9 cellular contexts compared by ENCODE assay signal in the genomic region with DNA sequence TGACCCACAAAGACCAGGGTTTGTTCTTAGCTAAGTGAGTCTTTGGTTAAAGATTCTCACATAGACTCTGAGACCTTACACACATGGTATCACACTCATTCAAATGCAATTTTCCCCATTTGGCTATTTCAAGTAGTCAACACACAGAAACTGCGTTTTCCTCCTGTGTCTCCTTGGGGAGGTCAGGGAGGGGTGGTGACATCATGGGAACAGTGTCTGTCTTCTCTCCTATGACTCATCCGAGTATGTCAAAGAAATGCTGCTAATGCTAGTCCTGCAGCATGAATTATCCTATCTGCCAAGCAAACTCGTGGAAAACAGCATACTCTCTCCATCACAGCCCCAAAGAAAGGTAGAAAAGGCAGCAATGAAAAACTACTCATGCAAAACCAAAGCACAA.
A peak's percentile ranks its signal among the peaks of the same experiment; 100 is the strongest.
DNase-seq lines count a peak whose midpoint lies in the region; ATAC-seq and TF ChIP-seq lines count a peak whose summit lies in the region.
"Had no signal": no experiment of that assay in that cellular context is flagged by ENCODE, and none has a peak within 500 bp of the region (broad histone marks: within the 10 kb centered on the region; RNA-seq: fewer than 3 reads in every experiment).

No MANE protein-coding gene starts in this region.

- no peaks in the 10 kb centered on the region for H3K27me3 ChIP-seq in SJCRH30
- H3K27me3 ChIP-seq in gastroesophageal sphincter, result no peaks in the 10 kb centered on the region
- no peaks in the 10 kb centered on the region for H3K27me3 ChIP-seq in rectal smooth muscle tissue (ENCODE audit: control insufficient read depth, insufficient read depth, low read length)
- H3K27me3 ChIP-seq: left lung had no signal

- H3K4me3 ChIP-seq in SJCRH30, result no peak overlapping the region
- H3K4me3 ChIP-seq in gastroesophageal sphincter, result no peak overlapping the region
- no peak overlapping the region for H3K4me3 ChIP-seq in rectal smooth muscle tissue (ENCODE audit: low read length)
- no peak overlapping the region for H3K4me3 ChIP-seq in coronary artery
- H3K4me3 ChIP-seq: left lung had no signal

- no peaks in the 10 kb centered on the region for H3K4me1 ChIP-seq in SJCRH30
- peaks cover 7 to 48% (median 11%) of the 10 kb centered on the region in 3 donors for H3K4me1 ChIP-seq in gastroesophageal sphincter
- H3K4me1 ChIP-seq in rectal smooth muscle tissue (ENCODE audit: control insufficient read depth, insufficient read depth, low read length), result peaks cover 49% of the 10 kb centered on the region
- H3K4me1 ChIP-seq: left lung had no signal

- peaks cover 0 to 6% of the 10 kb centered on the region in 2 donors for H3K27me3 Mint-ChIP-seq in natural killer cell (ENCODE audit: low read depth in 2 of 2)

- H3K27ac ChIP-seq in SJCRH30 (no peak overlapping the region), gastroesophageal sphincter (peak overlapping the region; percentile 56 to 67 (median 60)), rectal smooth muscle tissue (ENCODE audit: low read depth, low read length) (peak overlapping the region; percentile 76), coronary artery (no peak overlapping the region)
- H3K27ac ChIP-seq: left lung had no signal

- no peak overlapping the region for H3K27ac Mint-ChIP-seq in natural killer cell

- no peak for TF ChIP-seq POLR2A in gastroesophageal sphincter (IDR thresholded peaks at IDR 0.05)

- peaks cover 0 to 5% of the 10 kb centered on the region in 2 donors for H3K9me3 Mint-ChIP-seq in natural killer cell

- intact Hi-C loops in natural killer cell (cut with micrococcal nuclease), result no loop called here

- H3K36me3 Mint-ChIP-seq in natural killer cell, result no peaks in the 10 kb centered on the region

- no peaks in the 10 kb centered on the region for H3K36me3 ChIP-seq in SJCRH30
- H3K36me3 ChIP-seq in gastroesophageal sphincter, result no peaks in the 10 kb centered on the region
- H3K36me3 ChIP-seq in rectal smooth muscle tissue (ENCODE audit: control insufficient read depth, insufficient read depth, low read length), result no peaks in the 10 kb centered on the region
- H3K36me3 ChIP-seq: left lung had no signal

- TF ChIP-seq CTCF in gastroesophageal sphincter (IDR thresholded peaks at IDR 0.05) (no peak), coronary artery (IDR thresholded peaks at IDR 0.05) (no peak), natural killer cell (IDR thresholded peaks at IDR 0.05) (no peak)

- 2 to 17% methylated on average over 2 to 3 of the region's 3 CpGs for WGBS in gastroesophageal sphincter (ENCODE audit: low coverage in 1 of 2), 2 donors

- ATAC-seq in gastroesophageal sphincter, result peak; percentile 85
- no peak for ATAC-seq in natural killer cell
- ATAC-seq: left lung had no signal

- H3K9ac ChIP-seq in rectal smooth muscle tissue (ENCODE audit: low read length), result no peak overlapping the region

- no peak overlapping the region for H3K4me3 Mint-ChIP-seq in natural killer cell

- no peak for TF ChIP-seq EP300 in gastroesophageal sphincter (IDR thresholded peaks at IDR 0.05)

- no peaks in the 10 kb centered on the region for H3K4me1 Mint-ChIP-seq in natural killer cell

- peak; percentile 23 for DNase-seq in ELF-1 (ENCODE audit: low read depth, low spot score)
- DNase-seq in SJCRH30, result peak; percentile 11 to 13
- no peak for DNase-seq in coronary artery (ENCODE audit: low spot score)
- no peak for DNase-seq in SIG-M5 treated with dmso at 0.1 percent for 504 hours (lab: John Stamatoyannopoulos, UW; ENCODE audit: unreplicated experiment)
- no peak for DNase-seq in CD1c-positive myeloid dendritic cell (ENCODE audit: extremely low spot score)
- no peak for DNase-seq in natural killer cell
- DNase-seq: left lung had no signal

- H3K9me3 ChIP-seq in SJCRH30 (replicated peaks), result no peaks in the 10 kb centered on the region
- H3K9me3 ChIP-seq in gastroesophageal sphincter, result no peaks in the 10 kb centered on the region
- H3K9me3 ChIP-seq: left lung had no signal

Comparison
In these comparisons a context has a peak if more than half of its experiments do, and no peak if none do; other contexts are left out.
1. DNase-seq: peak in ELF-1 (single experiment) and SJCRH30 (2 of 2); none in coronary artery (single experiment), SIG-M5 treated with dmso at 0.1 percent for 504 hours (single experiment), CD1c-positive myeloid dendritic cell (single experiment) and natural killer cell (single experiment).
2. H3K27ac ChIP-seq: peak in gastroesophageal sphincter (4 of 4) and rectal smooth muscle tissue (single experiment); none in SJCRH30 (single experiment) and coronary artery (0 of 2).